ENCODE assay signal across 20 cellular contexts in the genomic region with DNA sequence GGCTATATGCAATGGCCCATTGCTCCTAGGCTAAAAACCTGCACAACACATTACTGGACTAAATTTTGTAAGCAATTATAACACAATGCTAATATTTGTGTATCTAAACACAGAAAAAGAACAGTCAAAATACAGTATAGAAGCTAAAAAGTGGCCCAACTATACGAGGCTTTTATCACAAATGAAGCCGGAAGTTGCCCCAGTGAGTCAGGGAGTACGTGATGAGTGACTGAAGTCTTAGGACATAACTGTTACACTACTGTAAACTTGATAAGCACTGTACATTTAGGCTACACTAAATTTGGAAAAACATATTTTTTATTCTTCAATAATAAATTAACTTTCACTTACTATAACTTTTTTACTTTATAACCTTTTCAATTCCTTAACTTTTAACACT.
"Had no signal": no experiment of that assay in that cellular context is flagged by ENCODE, and none has a peak within 500 bp of the region (broad histone marks: within the 10 kb centered on the region; RNA-seq: fewer than 3 reads in every experiment).

No MANE protein-coding gene starts in this region.

- H3K27ac ChIP-seq: ascending aorta, esophagus squamous epithelium, thyroid gland had no signal

- H3K4me3 ChIP-seq: ascending aorta, esophagus squamous epithelium, thyroid gland had no signal

- ATAC-seq: activated CD4-positive, CD25-positive, alpha-beta regulatory T cell treated with anti-CD3 and anti-CD28 coated beads, Interleukin-2, amount 50 U/mL, for 24 hours; activated CD8-positive, alpha-beta T cell treated with anti-CD3 and anti-CD28 coated beads, Interleukin-2, amount 10 ng/mL, durations not matched to agents 7 days and 5 days; activated naive CD8-positive, alpha-beta T cell treated with anti-CD3 and anti-CD28 coated beads, Interleukin-2, amount 50 U/mL, for 24 hours; left lobe of liver had no signal

- DNase-seq: activated CD4-positive, alpha-beta T cell treated with anti-CD3 and anti-CD28 coated beads, Interleukin-2, amount 10 ng/mL, durations not matched to agents 7 days and 5 days; activated CD8-positive, alpha-beta T cell treated with anti-CD3 and anti-CD28 coated beads, Interleukin-2, amount 10 ng/mL, durations not matched to agents 7 days and 5 days; activated naive CD4-positive, alpha-beta T cell treated with anti-CD3 and anti-CD28 coated beads, Interleukin-2, amount 10 ng/mL, durations not matched to agents 7 days and 5 days; activated naive CD8-positive, alpha-beta T cell treated with anti-CD3 and anti-CD28 coated beads, Interleukin-2, amount 50 U/mL, for 24 hours; activated T-cell treated with anti-CD3 and anti-CD28 coated beads, Interleukin-2, amount 50 U/mL, for 24 hours; effector CD8-positive, alpha-beta T cell; esophagus squamous epithelium; foreskin melanocyte; hypothalamus; kidney; mammary epithelial cell; occipital lobe; posterior cingulate gyrus; retina; stimulated activated CD8-positive, alpha-beta memory T cell treated with anti-CD3 and anti-CD28 coated beads, Interleukin-4, amount 100 ng/mL, for 48 hours; stimulated activated naive CD4-positive, alpha-beta T cell; thyroid gland had no signal
